Comparison of ENCODE assay signal across 32 cellular contexts in genomic region chr13:93368296-93368695, GRCh38.
"Had no signal": no experiment of that assay in that cellular context is flagged by ENCODE, and none has a peak within 500 bp of the region (broad histone marks: within the 10 kb centered on the region; RNA-seq: fewer than 3 reads in every experiment).

No MANE protein-coding gene starts in this region.

- H3K9ac ChIP-seq: KMS-11 had no signal

- H3K4me2 ChIP-seq: KMS-11 had no signal

- H3K4me3 ChIP-seq: MG63 had no signal

- H3K9me3 ChIP-seq: MG63 had no signal

- H3K27me3 ChIP-seq: MG63 had no signal

- H3K27ac ChIP-seq: KMS-11 had no signal

- DNase-seq: Karpas-422, Kasumi-1, MG63, MM.1S, MV-4-11, NCI-H1048, NCI-H1092, NCI-H1092 treated with DMSO at 0.1 percent for 48 hours, NCI-H1105, NCI-H1105 treated with DMSO at 0.1 percent for 48 hours, NCI-H1417, NCI-H1417 treated with DMSO at 0.1 percent for 48 hours, NCI-H1436, NCI-H1436 treated with DMSO at 0.1 percent for 48 hours, NCI-H1694, NCI-H1694 treated with DMSO at 0.1 percent for 48 hours, NCI-H187 treated with DMSO at 0.1 percent for 48 hours, NCI-H1930, NCI-H2029, NCI-H2029 treated with DMSO at 0.1 percent for 48 hours, NCI-H2081, NCI-H2081 treated with DMSO at 0.1 percent for 48 hours, NCI-H2107, NCI-H2171, NCI-H2227 treated with DMSO at 0.1 percent for 48 hours, NCI-H226, NCI-H345, NCI-H446, NCI-H446 treated with DMSO at 0.1 percent for 48 hours, NCI-H510A, NCI-H510A treated with DMSO at 0.1 percent for 48 hours had no signal

- H3K36me3 ChIP-seq: MG63 had no signal
